Comparison of ENCODE assay signal across 16 cellular contexts in genomic region chr12:17062296-17063061, GRCh38.
A peak's percentile ranks its signal among the peaks of the same experiment; 100 is the strongest.
DNase-seq lines count a peak whose midpoint lies in the region; TF ChIP-seq lines count a peak whose summit lies in the region.
"Had no signal": no experiment of that assay in that cellular context is flagged by ENCODE, and none has a peak within 500 bp of the region (broad histone marks: within the 10 kb centered on the region; RNA-seq: fewer than 3 reads in every experiment).

No MANE protein-coding gene starts in this region.

- H3K27ac ChIP-seq in dorsolateral prefrontal cortex (peak overlapping the region in 1 of 59 donors; percentile 5), WERI-Rb-1 (no peak overlapping the region)
- H3K27ac ChIP-seq: heart left ventricle, neutrophil, right lobe of liver, thoracic aorta had no signal

- H3K9me3 ChIP-seq in WERI-Rb-1 (ENCODE audit: severe bottlenecking): no peaks in the 10 kb centered on the region
- H3K9me3 ChIP-seq: neutrophil, right lobe of liver, thoracic aorta had no signal

- no peak overlapping the region for H3K4me3 ChIP-seq in lower leg skin (ENCODE audit: low read depth, poor library complexity, severe bottlenecking)
- no peak overlapping the region for H3K4me3 ChIP-seq in dorsolateral prefrontal cortex
- H3K4me3 ChIP-seq in WERI-Rb-1 (ENCODE audit: low read depth, low read length): no peak overlapping the region
- H3K4me3 ChIP-seq: heart left ventricle, right lobe of liver, thoracic aorta had no signal

- H3K36me3 ChIP-seq in WERI-Rb-1: no peaks in the 10 kb centered on the region
- H3K36me3 ChIP-seq: heart left ventricle, neutrophil, right lobe of liver, thoracic aorta had no signal

- H3K27me3 ChIP-seq in dorsolateral prefrontal cortex: no peaks in the 10 kb centered on the region
- no peaks in the 10 kb centered on the region for H3K27me3 ChIP-seq in WERI-Rb-1 (ENCODE audit: insufficient read depth, low read depth, severe bottlenecking)
- H3K27me3 ChIP-seq: heart left ventricle, neutrophil, right lobe of liver had no signal

- WGBS in lower leg skin, 2 donors: 61 to 75% methylated on average over 4 of the region's 4 CpGs

- DNase-seq in A172 (ENCODE audit: low spot score) (peak; percentile 70), HS-5 (ENCODE audit: low read depth) (peak; percentile 48), NCI-H1930 (lab: John Stamatoyannopoulos, UW) (peak; percentile 75 to 82), RKO (ENCODE audit: low spot score) (peak; percentile 30), lower leg skin (ENCODE audit: low spot score in 2 of 2) (no peak), dorsolateral prefrontal cortex (no peak), WERI-Rb-1 (no peak)
- DNase-seq in stimulated activated CD4-positive, alpha-beta T cell treated with anti-CD3 and anti-CD28 coated beads, Interleukin-4, amount 100 ng/mL, for 1 hour: no peak
- DNase-seq: activated naive CD8-positive, alpha-beta T cell treated with anti-CD3 and anti-CD28 coated beads, Interleukin-2, amount 50 U/mL, for 24 hours; activated T-cell treated with anti-CD3 and anti-CD28 coated beads, Interleukin-2, amount 50 U/mL, for 48 hours; Calu3; heart left ventricle; right lobe of liver; stimulated activated CD4-positive, alpha-beta T cell treated with anti-CD3 and anti-CD28 coated beads, Interleukin-2, amount 100 ng/mL, for 24 hours had no signal

- intact Hi-C loops in lower leg skin (cut with DNase I; ENCODE audit: low total_unique reads): no loop called here
- intact Hi-C loops in dorsolateral prefrontal cortex (cut with DNase I): no loop called here

- TF ChIP-seq CTCF in lower leg skin (IDR thresholded peaks at IDR 0.05) (no peak), dorsolateral prefrontal cortex (IDR thresholded peaks at IDR 0.05 in 54 of 56, conservative IDR thresholded peaks at IDR 0.05 in 2 of 56; ENCODE audit: low read depth in 1 of 56, partially characterized antibody in 56 of 56) (no peak), WERI-Rb-1 (IDR thresholded peaks at IDR 0.05; ENCODE audit: low read depth, low read length) (no peak)

- TF ChIP-seq POLR2A in lower leg skin (IDR thresholded peaks at IDR 0.05): no peak

Comparison
In these comparisons a context has a peak if more than half of its experiments do, and no peak if none do; other contexts are left out.
1. DNase-seq: peak in A172 (single experiment), HS-5 (single experiment), NCI-H1930 (2 of 2) and RKO (single experiment); none in lower leg skin (0 of 2), stimulated activated CD4-positive, alpha-beta T cell treated with anti-CD3 and anti-CD28 coated beads, Interleukin-4, amount 100 ng/mL, for 1 hour (single experiment), dorsolateral prefrontal cortex (0 of 10) and WERI-Rb-1 (single experiment).